In genomic region chr12:52662093-52663006, GRCh38 we compare ENCODE assay signal across 1 cellular context.
TF ChIP-seq lines count a peak whose summit lies in the region.

No MANE protein-coding gene starts in this region.

TF ChIP-seq in K562, 482 proteins besides CTCF, POLR2A, EP300 and RAD21 (continued from another document and continues in another):
- TF ChIP-seq ZNF609 (CRISPR knock-in tag; IDR thresholded peaks at IDR 0.05; ENCODE audit: borderline replicate concordance) (peak; percentile 92), RREB1 (CRISPR knock-in tag; IDR thresholded peaks at IDR 0.05) (0 out of 2 replicates have a peak, but pooled peaks have one; percentile 30), VEZF1 (CRISPR knock-in tag; IDR thresholded peaks at IDR 0.05) (peak; percentile 94), DEAF1 (CRISPR knock-in tag; IDR thresholded peaks at IDR 0.05) (no peak), ESRRA (IDR thresholded peaks at IDR 0.05; ENCODE audit: borderline replicate concordance, low read depth) (peak; percentile 92; the same call in 1 of the 2 replicates), POLR2G (IDR thresholded peaks at IDR 0.05; ENCODE audit: low read depth, low read length) (no peak), GABPA (tag; conservative IDR thresholded peaks at IDR 0.05; ENCODE audit: low read depth) (peak; percentile 77), ZNF76 (CRISPR knock-in tag; IDR thresholded peaks at IDR 0.05; ENCODE audit: borderline replicate concordance) (peak; percentile 64; the same call in 1 of the 2 replicates), FOXK2 (conservative IDR thresholded peaks at IDR 0.05 in 1 of 2, IDR thresholded peaks at IDR 0.05 in 1 of 2; ENCODE audit: low read depth in 2 of 2) (peak; percentile 75 to 77; a peak in 3 of 4 replicates), NFIC (IDR thresholded peaks at IDR 0.05) (peak; percentile 92), CXXC5 (CRISPR knock-in tag; IDR thresholded peaks at IDR 0.05) (peak; percentile 93), HDGF (IDR thresholded peaks at IDR 0.05) (no peak), NR2C2 (CRISPR knock-in tag; IDR thresholded peaks at IDR 0.05) (no peak), NR2C2 (tag; IDR thresholded peaks at IDR 0.05) (peak; percentile 76), MXI1 (IDR thresholded peaks at IDR 0.05; ENCODE audit: low read depth, low read length) (0 out of 2 replicates have a peak, but pooled peaks have one; percentile 47), FOS (IDR thresholded peaks at IDR 0.05; ENCODE audit: extremely low read depth, insufficient read length) (no peak), MAFG (tag; conservative IDR thresholded peaks at IDR 0.05) (no peak; the same call in 1 of the 2 replicates), REST (CRISPR knock-in tag; IDR thresholded peaks at IDR 0.05; ENCODE audit: low read depth) (peak; percentile 71; the same call in 1 of the 2 replicates), MAFK (IDR thresholded peaks at IDR 0.05; ENCODE audit: low read length) (peak; percentile 27), CBX3 (IDR thresholded peaks at IDR 0.05; ENCODE audit: borderline replicate concordance in 1 of 2, low read length in 2 of 2) (peak in 1 of 2 experiments; percentile 91; a peak in 2 of 3 replicates), ZBTB2 (IDR thresholded peaks at IDR 0.05) (peak; percentile 35; the same call in 1 of the 2 replicates), E2F6 (IDR thresholded peaks at IDR 0.05; ENCODE audit: borderline replicate concordance in 1 of 2, extremely low read depth in 1 of 2, insufficient read depth in 1 of 2, insufficient read length in 1 of 2, low read depth in 1 of 2, low read length in 1 of 2, poor library complexity in 1 of 2, severe bottlenecking in 1 of 2) (peak in 1 of 2 experiments; percentile 64), CHD4 (IDR thresholded peaks at IDR 0.05; ENCODE audit: insufficient read depth, insufficient replicate concordance, low read depth, low read length, poor library complexity, severe bottlenecking) (no peak), SNAPC5 (CRISPR knock-in tag; IDR thresholded peaks at IDR 0.05) (no peak), CBFA2T2 (conservative IDR thresholded peaks at IDR 0.05) (peak; percentile 98), ZNF639 (CRISPR knock-in tag; conservative IDR thresholded peaks at IDR 0.05 in 1 of 2, IDR thresholded peaks at IDR 0.05 in 1 of 2) (peak in 1 of 2 experiments; percentile 92; a peak in 2 of 4 replicates), COPS2 (conservative IDR thresholded peaks at IDR 0.05) (no peak), SP1 (CRISPR knock-in tag; IDR thresholded peaks at IDR 0.05) (no peak; the same call in 1 of the 2 replicates), ATF1 (CRISPR knock-in tag; IDR thresholded peaks at IDR 0.05) (no peak), ATF1 (tag; IDR thresholded peaks at IDR 0.05) (peak; percentile 85), MEIS2 (IDR thresholded peaks at IDR 0.05; ENCODE audit: partially characterized antibody) (peak; percentile 91), TCF7 (IDR thresholded peaks at IDR 0.05; ENCODE audit: borderline replicate concordance) (peak; percentile 75)
